7 cellular contexts compared by ENCODE assay signal in the genomic region with DNA sequence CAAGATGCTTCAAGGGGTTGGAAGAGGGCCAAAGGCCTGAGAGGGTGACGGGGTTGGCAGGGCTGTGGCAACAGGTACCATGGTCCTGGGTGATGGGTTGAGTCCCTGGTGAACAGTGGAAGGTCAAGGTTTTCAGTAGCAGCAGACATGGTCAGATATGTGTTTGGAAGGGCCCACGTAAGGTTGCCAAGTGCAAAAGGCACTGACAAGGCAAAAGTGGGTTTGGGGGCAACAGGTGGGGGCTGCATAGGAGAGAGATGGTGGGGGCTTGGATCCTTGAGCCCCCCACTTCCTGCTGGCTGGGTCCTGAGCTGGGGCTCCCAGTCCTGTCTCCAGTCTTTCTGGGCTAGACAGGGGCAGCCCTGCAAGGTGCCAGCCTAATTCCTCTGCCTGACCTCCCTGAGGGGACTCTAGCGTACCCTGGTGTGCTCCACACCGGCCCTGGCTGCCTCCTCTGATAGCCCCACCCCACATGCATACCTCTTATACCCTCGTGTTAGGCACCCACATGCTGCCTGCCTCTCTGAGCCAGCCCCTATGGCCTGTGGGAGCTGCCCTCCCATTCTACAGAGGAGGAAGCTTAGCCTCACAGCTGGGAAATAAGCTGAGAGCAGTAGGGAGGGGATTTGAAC.
"Had no signal": no experiment of that assay in that cellular context is flagged by ENCODE, and none has a peak within 500 bp of the region (broad histone marks: within the 10 kb centered on the region; RNA-seq: fewer than 3 reads in every experiment).

No MANE protein-coding gene starts in this region.

- FAIRE-seq: RCC 7860 had no signal

- DNase-seq: KG1, NCI-H187 treated with DMSO at 0.1 percent for 48 hours, NCI-H2029 treated with DMSO at 0.1 percent for 48 hours, SIG-M5 had no signal

- H3K27ac ChIP-seq: SJSA1, SK-N-MC had no signal

- H3K27me3 ChIP-seq: SJSA1 had no signal

- H3K9me3 ChIP-seq: SJSA1 had no signal

- H3K4me3 ChIP-seq: SJSA1, SK-N-MC had no signal

- H3K36me3 ChIP-seq: SJSA1 had no signal
